8 cellular contexts compared by ENCODE assay signal in the genomic region with DNA sequence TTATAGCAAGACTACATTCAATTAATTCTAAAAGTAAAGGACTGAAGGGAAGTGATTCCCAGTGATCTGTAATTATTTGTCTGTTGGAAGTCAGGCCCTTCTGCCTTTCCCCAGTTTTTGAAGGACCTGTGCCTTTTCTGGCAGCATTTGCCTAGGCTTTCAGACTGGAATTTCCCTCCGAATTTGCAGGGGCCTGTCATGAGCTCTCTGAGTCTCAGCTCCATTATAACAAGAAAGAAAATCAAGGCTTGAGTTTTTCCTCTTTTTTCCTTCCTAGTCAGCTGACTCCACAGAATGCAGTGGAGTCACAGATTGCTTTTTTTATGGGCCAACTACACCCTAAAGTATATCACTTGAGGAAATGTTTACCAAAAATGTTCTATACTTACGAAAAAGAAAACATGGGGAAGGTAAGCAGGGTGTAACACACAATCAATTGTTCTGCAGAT. TPM values are rescaled to one million over a fixed set of nuclear protein-coding genes. Genes with fewer than 3 reads are reported as not detected.
DNase-seq lines count a peak whose midpoint lies in the region; ATAC-seq lines count a peak whose summit lies in the region.

No MANE protein-coding gene starts in this region.

- intact Hi-C loops in activated CD4-positive, alpha-beta T cell treated with anti-CD3 and anti-CD28 coated beads for 36 hours (cut with DNase I, micrococcal nuclease), result no loop called here
- intact Hi-C loops in activated CD4-positive, alpha-beta memory T cell treated with anti-CD3 and anti-CD28 coated beads for 36 hours (cut with micrococcal nuclease), result loop anchor here (2.0 kb wide), 1 partner anchor 14 kb away; no protein-coding TSS in a partner anchor

- H3K36me3 ChIP-seq in subcutaneous abdominal adipose tissue (ENCODE audit: control insufficient read depth in 5 of 5, insufficient read depth in 5 of 5, low read length in 5 of 5), result no peaks in the 10 kb centered on the region

- POLR2A ChIA-PET in activated CD4-positive, alpha-beta T cell treated with anti-CD3 and anti-CD28 coated beads for 36 hours (lab: Charles Lee), result interaction anchor here (0.6 kb wide), 1 partner anchor 453 kb away, joined by 6 read pairs; no protein-coding TSS in a partner anchor
- POLR2A ChIA-PET in activated CD4-positive, alpha-beta memory T cell treated with anti-CD3 and anti-CD28 coated beads for 36 hours (lab: Charles Lee), result interaction anchor here (0.6 kb wide), 1 partner anchor 73 kb away, joined by 3 read pairs; no protein-coding TSS in a partner anchor

- no peak overlapping the region for H3K27ac Mint-ChIP-seq in activated CD4-positive, alpha-beta T cell treated with anti-CD3 and anti-CD28 coated beads for 36 hours
- H3K27ac Mint-ChIP-seq in activated CD4-positive, alpha-beta memory T cell treated with anti-CD3 and anti-CD28 coated beads for 36 hours, result no peak overlapping the region

- H3K4me3 Mint-ChIP-seq in activated CD4-positive, alpha-beta T cell treated with anti-CD3 and anti-CD28 coated beads for 36 hours, result peak overlapping the region; percentile 62
- peak overlapping the region; percentile 56 for H3K4me3 Mint-ChIP-seq in activated CD4-positive, alpha-beta memory T cell treated with anti-CD3 and anti-CD28 coated beads for 36 hours

- peaks cover 45% of the 10 kb centered on the region for H3K27me3 Mint-ChIP-seq in activated CD4-positive, alpha-beta T cell treated with anti-CD3 and anti-CD28 coated beads for 36 hours
- peaks cover 50% of the 10 kb centered on the region for H3K27me3 Mint-ChIP-seq in activated CD4-positive, alpha-beta memory T cell treated with anti-CD3 and anti-CD28 coated beads for 36 hours

- no peaks in the 10 kb centered on the region for H3K9me3 Mint-ChIP-seq in activated CD4-positive, alpha-beta T cell treated with anti-CD3 and anti-CD28 coated beads for 36 hours (ENCODE audit: low read depth)
- no peaks in the 10 kb centered on the region for H3K9me3 Mint-ChIP-seq in activated CD4-positive, alpha-beta memory T cell treated with anti-CD3 and anti-CD28 coated beads for 36 hours

- H3K9me3 ChIP-seq in subcutaneous abdominal adipose tissue (ENCODE audit: control insufficient read depth in 5 of 5, low read length in 5 of 5), result no peaks in the 10 kb centered on the region

- H3K4me3 ChIP-seq in subcutaneous abdominal adipose tissue (ENCODE audit: low read depth in 1 of 5, low read length in 5 of 5), result peak overlapping the region; percentile 66 to 83 (median 71)

- H3K27me3 ChIP-seq in subcutaneous abdominal adipose tissue (ENCODE audit: control insufficient read depth in 5 of 5, insufficient read depth in 4 of 5, low read length in 5 of 5), result peaks cover 9 to 35% (median 25%) of the 10 kb centered on the region in 5 donors

- peak overlapping the region in 1 of 5 donors; percentile 51 for H3K9ac ChIP-seq in subcutaneous abdominal adipose tissue (ENCODE audit: low read length in 5 of 5)

- ATAC-seq in activated CD4-positive, alpha-beta T cell treated with anti-CD3 and anti-CD28 coated beads for 36 hours, result no peak
- ATAC-seq in HG02759 (IDR thresholded peaks at IDR 0.05; ENCODE audit: unreplicated experiment), result no peak
- no peak for ATAC-seq in HG03457 (IDR thresholded peaks at IDR 0.05; ENCODE audit: unreplicated experiment)

- CTCF ChIA-PET in activated CD4-positive, alpha-beta T cell treated with anti-CD3 and anti-CD28 coated beads for 36 hours (lab: Charles Lee), result interaction anchor here (0.6 to 1.0 kb wide), 5 partner anchors 10 to 502 kb away, joined by 3 read pairs; no protein-coding TSS in a partner anchor
- CTCF ChIA-PET in activated CD4-positive, alpha-beta memory T cell treated with anti-CD3 and anti-CD28 coated beads for 36 hours (lab: Charles Lee), result no interaction called here

- peaks cover 10% of the 10 kb centered on the region for H3K4me1 Mint-ChIP-seq in activated CD4-positive, alpha-beta T cell treated with anti-CD3 and anti-CD28 coated beads for 36 hours
- peaks cover 2% of the 10 kb centered on the region for H3K4me1 Mint-ChIP-seq in activated CD4-positive, alpha-beta memory T cell treated with anti-CD3 and anti-CD28 coated beads for 36 hours (ENCODE audit: low read depth)

- no peak overlapping the region for H3K27ac ChIP-seq in subcutaneous abdominal adipose tissue (ENCODE audit: low read depth, low read length)

- peaks cover 0 to 16% (median 14%) of the 10 kb centered on the region in 5 donors for H3K4me1 ChIP-seq in subcutaneous abdominal adipose tissue (ENCODE audit: control insufficient read depth in 5 of 5, insufficient read depth in 5 of 5, low read length in 5 of 5)

- H3K36me3 Mint-ChIP-seq in activated CD4-positive, alpha-beta T cell treated with anti-CD3 and anti-CD28 coated beads for 36 hours (ENCODE audit: low read depth), result no peaks in the 10 kb centered on the region
- H3K36me3 Mint-ChIP-seq in activated CD4-positive, alpha-beta memory T cell treated with anti-CD3 and anti-CD28 coated beads for 36 hours, result no peaks in the 10 kb centered on the region

- DNase-seq in activated CD4-positive, alpha-beta T cell treated with anti-CD3 and anti-CD28 coated beads for 36 hours, result no peak
- DNase-seq in activated CD4-positive, alpha-beta T cell treated with anti-CD3 and anti-CD28 coated beads, Interleukin-2, amount 50 U/mL, for 48 hours, result no peak
- no peak for DNase-seq in activated CD4-positive, alpha-beta memory T cell treated with anti-CD3 and anti-CD28 coated beads for 36 hours
- DNase-seq in iPS-NIHi7 (ENCODE audit: extremely low spot score) (peak; percentile 32), NCI-H1436 treated with DMSO at 0.1 percent for 48 hours (lab: John Stamatoyannopoulos, UW) (no peak)

RNA-seq across cellular contexts. Expression of gene NR5A2, which starts 1.1 kb away (rescaled TPM):
- not detected for total RNA-seq in activated CD4-positive, alpha-beta T cell treated with anti-CD3 and anti-CD28 coated beads for 36 hours
- not detected for total RNA-seq in activated CD4-positive, alpha-beta memory T cell treated with anti-CD3 and anti-CD28 coated beads for 36 hours
